12 cellular contexts compared by ENCODE assay signal in genomic region chr4:15868065-15868464, GRCh38.
DNase-seq lines count a peak whose midpoint lies in the region; ATAC-seq and TF ChIP-seq lines count a peak whose summit lies in the region.
"Had no signal": no experiment of that assay in that cellular context is flagged by ENCODE, and none has a peak within 500 bp of the region (broad histone marks: within the 10 kb centered on the region; RNA-seq: fewer than 3 reads in every experiment).

No MANE protein-coding gene starts in this region.

- POLR2A ChIA-PET in HEK293 (lab: Yijun Ruan, JAX) = no interaction called here
- POLR2A ChIA-PET in OCI-LY7 (lab: Charles Lee) = no interaction called here

- H3K27me3 ChIP-seq in foreskin keratinocyte = no peaks in the 10 kb centered on the region
- H3K27me3 ChIP-seq: cardiac muscle cell, Peyer's patch had no signal

- no peaks in the 10 kb centered on the region for H3K79me2 ChIP-seq in OCI-LY7 (ENCODE audit: insufficient read depth, low read depth, low read length)

- H3K36me3 ChIP-seq in HEK293 (ENCODE audit: control insufficient read depth in 2 of 2, insufficient read depth in 1 of 2, low read length in 2 of 2) (no peaks in the 10 kb centered on the region), OCI-LY7 (ENCODE audit: insufficient read depth, low read length) (no peaks in the 10 kb centered on the region)
- H3K36me3 ChIP-seq: cardiac muscle cell, Peyer's patch had no signal

- no peak overlapping the region for H2AFZ ChIP-seq in OCI-LY7 (ENCODE audit: low read length)

- H3K27ac Mint-ChIP-seq in osteocyte (ENCODE audit: unreplicated experiment) = no peak overlapping the region
- H3K27ac Mint-ChIP-seq in T-helper 2 cell treated with Interferon-gamma antibody and Interleukin-4, amounts not matched to agents 5 μg/mL and 100 μg/mL, for 36 hours = no peak overlapping the region

- H3K4me3 ChIP-seq in HEK293 (ENCODE audit: low read depth, low read length) (no peak overlapping the region), OCI-LY7 (ENCODE audit: low read depth, low read length, poor library complexity, severe bottlenecking) (no peak overlapping the region)
- H3K4me3 ChIP-seq: cardiac muscle cell, Peyer's patch had no signal

- ATAC-seq in foreskin keratinocyte = peak; percentile 97
- ATAC-seq: right cardiac atrium had no signal

- peaks cover 15% of the 10 kb centered on the region for H3K27me3 Mint-ChIP-seq in osteocyte (ENCODE audit: unreplicated experiment)
- peaks cover 9% of the 10 kb centered on the region for H3K27me3 Mint-ChIP-seq in T-helper 2 cell treated with Interferon-gamma antibody and Interleukin-4, amounts not matched to agents 5 μg/mL and 100 μg/mL, for 36 hours (ENCODE audit: low read depth)

- no peaks in the 10 kb centered on the region for H3K4me1 ChIP-seq in HEK293 (ENCODE audit: control insufficient read depth, insufficient read depth, low read length)
- H3K4me1 ChIP-seq in OCI-LY7 (ENCODE audit: insufficient read depth, low read length, poor library complexity, severe bottlenecking) = no peaks in the 10 kb centered on the region
- H3K4me1 ChIP-seq in foreskin keratinocyte = peaks cover 4% of the 10 kb centered on the region
- H3K4me1 ChIP-seq: Peyer's patch had no signal

- no peak overlapping the region for H3K27ac ChIP-seq in HEK293 (ENCODE audit: extremely low read depth, low read depth, low read length)
- H3K27ac ChIP-seq in OCI-LY7 (ENCODE audit: low read depth, low read length, poor library complexity, severe bottlenecking) = no peak overlapping the region
- H3K27ac ChIP-seq in foreskin keratinocyte = no peak overlapping the region
- H3K27ac ChIP-seq: cardiac muscle cell, Peyer's patch had no signal

- no peaks in the 10 kb centered on the region for H3K9me2 ChIP-seq in OCI-LY7 (ENCODE audit: insufficient read depth, low read length)

- DNase-seq in NCI-H82 (lab: John Stamatoyannopoulos, UW) (peak; percentile 2), NCI-H82 treated with DMSO at 0.1 percent for 48 hours (lab: John Stamatoyannopoulos, UW; ENCODE audit: unreplicated experiment) (no peak), OCI-LY7 (ENCODE audit: low spot score) (no peak), foreskin keratinocyte (peak; percentile 24 to 74), ecto neural progenitor cell (ENCODE audit: low spot score) (no peak), osteocyte (ENCODE audit: extremely low spot score, unreplicated experiment) (no peak)
- no peak for DNase-seq in T-helper 2 cell treated with Interferon-gamma antibody and Interleukin-4, amounts not matched to agents 5 μg/mL and 100 μg/mL, for 36 hours (ENCODE audit: low spot score)
- DNase-seq: NCI-H2029 treated with DMSO at 0.1 percent for 48 hours, Peyer's patch, right cardiac atrium had no signal

- TF ChIP-seq CTCF in HEK293 (tag by site-specific recombination; IDR thresholded peaks at IDR 0.05) (no peak), OCI-LY7 (conservative IDR thresholded peaks at IDR 0.05; ENCODE audit: low read length) (0 out of 2 replicates have a peak, but pooled peaks have one; percentile 14), foreskin keratinocyte (conservative IDR thresholded peaks at IDR 0.05) (peak; percentile 67), osteocyte (IDR thresholded peaks at IDR 0.05) (no peak)

- no peak overlapping the region for H3K4me2 ChIP-seq in OCI-LY7 (ENCODE audit: low read length)

- H4K20me1 ChIP-seq in OCI-LY7 (ENCODE audit: insufficient read depth, low read length) = no peaks in the 10 kb centered on the region

- H3K4me1 Mint-ChIP-seq in osteocyte (ENCODE audit: unreplicated experiment) = peaks cover 9% of the 10 kb centered on the region
- no peaks in the 10 kb centered on the region for H3K4me1 Mint-ChIP-seq in T-helper 2 cell treated with Interferon-gamma antibody and Interleukin-4, amounts not matched to agents 5 μg/mL and 100 μg/mL, for 36 hours (ENCODE audit: low read depth)

- H3K9me3 ChIP-seq in HEK293 (ENCODE audit: control insufficient read depth, insufficient read depth, low read depth, low read length) (no peaks in the 10 kb centered on the region), OCI-LY7 (ENCODE audit: low read length) (no peaks in the 10 kb centered on the region)
- H3K9me3 ChIP-seq: Peyer's patch had no signal

- H3K36me3 Mint-ChIP-seq in osteocyte (ENCODE audit: unreplicated experiment) = no peaks in the 10 kb centered on the region
- no peaks in the 10 kb centered on the region for H3K36me3 Mint-ChIP-seq in T-helper 2 cell treated with Interferon-gamma antibody and Interleukin-4, amounts not matched to agents 5 μg/mL and 100 μg/mL, for 36 hours (ENCODE audit: low read depth)

- BruUV-seq in OCI-LY7 (replicated peaks; lab: Mats Ljungman, UMichigan) = no TSS peak

- no peak overlapping the region for H3K4me3 Mint-ChIP-seq in osteocyte (ENCODE audit: unreplicated experiment)
- no peak overlapping the region for H3K4me3 Mint-ChIP-seq in T-helper 2 cell treated with Interferon-gamma antibody and Interleukin-4, amounts not matched to agents 5 μg/mL and 100 μg/mL, for 36 hours

- intact Hi-C loops in OCI-LY7 (cut with micrococcal nuclease; ENCODE audit: unreplicated experiment) = no loop called here

- no peaks in the 10 kb centered on the region for H3K9me3 Mint-ChIP-seq in osteocyte (ENCODE audit: unreplicated experiment)
- no peaks in the 10 kb centered on the region for H3K9me3 Mint-ChIP-seq in T-helper 2 cell treated with Interferon-gamma antibody and Interleukin-4, amounts not matched to agents 5 μg/mL and 100 μg/mL, for 36 hours

- CTCF ChIA-PET in HEK293 (lab: Yijun Ruan, JAX) (interaction anchor here (0.6 to 0.9 kb wide), 4 partner anchors 14 to 305 kb away, joined by 3 to 8 read pairs (median 3); no protein-coding TSS in a partner anchor), OCI-LY7 (lab: Charles Lee; ENCODE audit: unreplicated experiment) (no interaction called here)

TF ChIP-seq in HEK293, 187 proteins besides CTCF, POLR2A, EP300 and RAD21:
- TF ChIP-seq ZNF654 (tag by site-specific recombination; IDR thresholded peaks at IDR 0.05; ENCODE audit: low read depth) (peak; percentile 10; the same call in 1 of the 2 replicates), ZNF202 (tag by site-specific recombination; IDR thresholded peaks at IDR 0.05; ENCODE audit: borderline replicate concordance) (no peak)

Comparison
In these comparisons a context has a peak if more than half of its experiments do, and no peak if none do; other contexts are left out.
1. DNase-seq: peak in NCI-H82 (single experiment) and foreskin keratinocyte (2 of 2); none in NCI-H82 treated with DMSO at 0.1 percent for 48 hours (single experiment), OCI-LY7 (single experiment), ecto neural progenitor cell (single experiment), osteocyte (single experiment) and T-helper 2 cell treated with Interferon-gamma antibody and Interleukin-4, amounts not matched to agents 5 μg/mL and 100 μg/mL, for 36 hours (single experiment).
2. CTCF ChIP-seq: peak in OCI-LY7 (single experiment) and foreskin keratinocyte (single experiment); none in HEK293 (single experiment) and osteocyte (single experiment).